ENCODE assay signal across 18 cellular contexts in the genomic region with DNA sequence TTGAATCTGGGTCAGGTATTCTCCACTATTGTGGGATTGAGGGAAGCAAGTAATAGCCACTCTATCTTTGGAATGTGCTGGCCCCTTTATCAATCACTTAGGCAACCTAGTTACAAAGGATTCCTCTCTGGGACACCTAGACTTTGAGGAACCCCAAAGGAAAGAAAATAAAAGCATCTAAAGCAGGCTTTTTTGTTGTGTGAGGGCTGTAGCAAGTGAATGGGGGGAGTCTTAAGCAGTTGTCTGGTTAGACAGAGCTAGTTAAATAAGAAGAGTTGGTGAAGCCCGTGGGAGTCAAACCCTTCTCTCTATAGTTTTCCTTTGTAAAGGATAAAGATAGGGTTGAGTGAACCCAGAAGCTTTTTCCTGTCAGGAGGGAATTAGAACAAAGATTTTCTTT.
"Had no signal": no experiment of that assay in that cellular context is flagged by ENCODE, and none has a peak within 500 bp of the region (broad histone marks: within the 10 kb centered on the region; RNA-seq: fewer than 3 reads in every experiment).

No MANE protein-coding gene starts in this region.

- H3K9me3 Mint-ChIP-seq: activated CD8-positive, alpha-beta T cell treated with anti-CD3 and anti-CD28 coated beads for 36 hours had no signal

- H3K36me3 ChIP-seq: esophagus squamous epithelium, tibial nerve had no signal

- H3K27me3 ChIP-seq: esophagus squamous epithelium, tibial nerve had no signal

- H3K27ac Mint-ChIP-seq: activated CD8-positive, alpha-beta T cell treated with anti-CD3 and anti-CD28 coated beads for 36 hours; activated T-helper 17 cell treated with anti-CD3 and anti-CD28 coated beads, Interleukin-2, amount 50 U/mL, for 72 hours had no signal

- H3K27ac ChIP-seq: epithelial cell of prostate, esophagus squamous epithelium, tibial nerve had no signal

- H3K4me1 Mint-ChIP-seq: activated T-helper 17 cell treated with anti-CD3 and anti-CD28 coated beads, Interleukin-2, amount 50 U/mL, for 72 hours had no signal

- H3K4me1 ChIP-seq: esophagus squamous epithelium had no signal

- H3K4me3 ChIP-seq: esophagus squamous epithelium, tibial nerve had no signal

- H3K4me3 Mint-ChIP-seq: activated CD8-positive, alpha-beta T cell treated with anti-CD3 and anti-CD28 coated beads for 36 hours; activated T-cell treated with anti-CD3 and anti-CD28 coated beads, Interleukin-2, amount 50 U/mL, for 4 hours; activated T-helper 17 cell treated with anti-CD3 and anti-CD28 coated beads, Interleukin-2, amount 50 U/mL, for 72 hours had no signal

- DNase-seq: activated CD4-positive, alpha-beta T cell treated with anti-CD3 and anti-CD28 coated beads, Interleukin-2, amount 50 U/mL, for 1 hour; activated CD8-positive, alpha-beta T cell treated with anti-CD3 and anti-CD28 coated beads for 36 hours; activated gamma-delta T cell treated with Interleukin-2 at 50 U/mL for 16 hours; activated naive CD4-positive, alpha-beta T cell treated with anti-CD3 and anti-CD28 coated beads, Interleukin-2, amount 50 U/mL, for 16 hours; activated T-cell treated with anti-CD3 and anti-CD28 coated beads, Interleukin-2, amount 50 U/mL, for 4 hours; amygdala; central memory CD4-positive, alpha-beta T cell; esophagus squamous epithelium; foreskin melanocyte; islet precursor cell; mammary epithelial cell; small intestine; stimulated activated CD4-positive, alpha-beta T cell treated with anti-CD3 and anti-CD28 coated beads, Interleukin-1b, Interleukin-23, amount 100 ng/mL, for 48 hours; stimulated activated naive CD4-positive, alpha-beta T cell treated with Interleukin-2 at 50 U/mL for 16 hours; T-helper 2 cell had no signal

- H3K27me3 Mint-ChIP-seq: activated T-helper 17 cell treated with anti-CD3 and anti-CD28 coated beads, Interleukin-2, amount 50 U/mL, for 72 hours had no signal

- H3K9me3 ChIP-seq: esophagus squamous epithelium, tibial nerve had no signal
